ENCODE assay signal across 21 cellular contexts in the genomic region with DNA sequence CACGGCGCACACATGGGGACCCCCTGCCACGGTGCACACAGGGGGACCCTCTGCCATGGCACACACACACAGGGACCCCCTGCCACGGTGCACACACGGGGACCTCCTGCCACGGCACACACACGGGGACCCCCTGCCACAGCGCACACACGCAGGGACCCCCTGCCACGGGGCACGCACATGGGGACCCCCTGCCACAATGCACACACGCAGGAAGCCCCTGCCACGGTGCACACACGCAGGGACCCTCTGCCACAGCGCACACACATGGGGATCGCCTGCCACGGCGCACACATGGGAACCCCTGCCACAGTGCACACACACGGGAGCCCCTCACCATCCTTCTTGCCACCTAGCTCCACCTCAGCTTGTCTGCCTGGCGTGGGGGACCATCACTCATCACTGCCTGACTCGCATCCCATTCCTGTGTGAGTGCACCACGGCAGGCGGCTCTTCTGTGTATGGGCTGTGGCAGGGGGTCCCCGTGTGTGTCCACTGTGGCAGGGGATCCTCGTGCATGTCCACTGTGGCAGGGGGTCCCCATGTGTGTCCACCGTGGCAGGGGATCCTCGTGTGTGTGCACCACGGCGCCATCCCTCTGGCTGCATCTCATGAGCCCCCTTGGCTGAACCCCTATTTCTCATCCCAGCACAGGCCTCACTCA.
DNase-seq lines count a peak whose midpoint lies in the region; ATAC-seq, FAIRE-seq and TF ChIP-seq lines count a peak whose summit lies in the region.
"Had no signal": no experiment of that assay in that cellular context is flagged by ENCODE, and none has a peak within 500 bp of the region (broad histone marks: within the 10 kb centered on the region; RNA-seq: fewer than 3 reads in every experiment).

No MANE protein-coding gene starts in this region.

- H3K9me2 ChIP-seq in SK-N-SH, result no peaks in the 10 kb centered on the region

- no peak overlapping the region for H3K27ac Mint-ChIP-seq in stimulated activated memory B cell treated with anti-CD40 and anti-IgM and Interleukin-4, amounts not matched to agents 10 μg/mL and 1 μg/mL and 100 μg/mL, for 72 hours
- H3K27ac Mint-ChIP-seq in activated CD4-positive, alpha-beta T cell treated with anti-CD3 and anti-CD28 coated beads, Interleukin-2, amount 10 ng/mL, durations not matched to agents 24 days and 14 days, result no peak overlapping the region
- H3K27ac Mint-ChIP-seq: CD4-positive, alpha-beta T cell; IgD-negative memory B cell had no signal

- H3K4me2 ChIP-seq in SK-N-SH (no peak overlapping the region), K562 (ENCODE audit: insufficient read depth, low read length) (no peak overlapping the region)

- no peaks in the 10 kb centered on the region for H3K27me3 ChIP-seq in SK-N-SH (ENCODE audit: insufficient read depth)
- H3K27me3 ChIP-seq in K562 (ENCODE audit: control insufficient read depth in 2 of 2, insufficient read depth in 2 of 2, low read length in 2 of 2), result no peaks in the 10 kb centered on the region
- H3K27me3 ChIP-seq: BE2C, SJSA1 had no signal

- H3K9me3 Mint-ChIP-seq in stimulated activated memory B cell treated with anti-CD40 and anti-IgM and Interleukin-4, amounts not matched to agents 10 μg/mL and 1 μg/mL and 100 μg/mL, for 72 hours, result no peaks in the 10 kb centered on the region
- no peaks in the 10 kb centered on the region for H3K9me3 Mint-ChIP-seq in activated CD4-positive, alpha-beta T cell treated with anti-CD3 and anti-CD28 coated beads, Interleukin-2, amount 10 ng/mL, durations not matched to agents 24 days and 14 days
- H3K9me3 Mint-ChIP-seq: CD4-positive, alpha-beta T cell had no signal

- no peaks in the 10 kb centered on the region for H4K20me1 ChIP-seq in SK-N-SH (ENCODE audit: insufficient read depth)
- H4K20me1 ChIP-seq in K562 (replicated peaks; ENCODE audit: control insufficient read depth, insufficient read depth, low read length), result no peaks in the 10 kb centered on the region

- CTCF ChIA-PET in SK-N-SH (lab: Yijun Ruan, JAX), result interaction anchor here (2.0 kb wide), 1 partner anchor 11 kb away, joined by 7 read pairs; no protein-coding TSS in a partner anchor
- CTCF ChIA-PET in K562 (lab: Yijun Ruan, JAX; ENCODE audit: low intra/inter-chr PET ratio), result no interaction called here

- DNase-seq in SK-N-SH, result peak; percentile 28
- DNase-seq in K562 (ENCODE audit: extremely low read depth in 1 of 4, low spot score in 3 of 4), result no peak
- peak; percentile 65 for DNase-seq in mesenteric fat pad (ENCODE audit: low spot score)
- no peak for DNase-seq in activated CD4-positive, alpha-beta T cell treated with anti-CD3 and anti-CD28 coated beads, Interleukin-2, amount 10 ng/mL, durations not matched to agents 24 days and 14 days
- no peak for DNase-seq in NCI-H748 (lab: John Stamatoyannopoulos, UW; ENCODE audit: unreplicated experiment)
- DNase-seq: BE2C; CD4-positive, alpha-beta T cell; DMS53; NCI-H1417; NCI-H2029; NCI-H446 treated with DMSO at 0.1 percent for 48 hours; NCI-H748 treated with DMSO at 0.1 percent for 48 hours; PC-3 had no signal

- H3K36me3 ChIP-seq in SK-N-SH (replicated peaks in 1 of 2; ENCODE audit: control insufficient read depth in 1 of 2, insufficient read depth in 2 of 2, low read length in 1 of 2) (peaks cover 0 to 35% of the 10 kb centered on the region in 2 experiments), K562 (ENCODE audit: control insufficient read depth, insufficient read depth, low read length) (no peaks in the 10 kb centered on the region; the same call in 2 of the 3 replicates)
- H3K36me3 ChIP-seq: BE2C, HAP-1, SJSA1 had no signal

- H3K4me1 Mint-ChIP-seq in stimulated activated memory B cell treated with anti-CD40 and anti-IgM and Interleukin-4, amounts not matched to agents 10 μg/mL and 1 μg/mL and 100 μg/mL, for 72 hours, result no peaks in the 10 kb centered on the region
- no peaks in the 10 kb centered on the region for H3K4me1 Mint-ChIP-seq in activated CD4-positive, alpha-beta T cell treated with anti-CD3 and anti-CD28 coated beads, Interleukin-2, amount 10 ng/mL, durations not matched to agents 24 days and 14 days
- H3K4me1 Mint-ChIP-seq: IgD-negative memory B cell had no signal

- peaks cover 78% of the 10 kb centered on the region for H3K36me3 Mint-ChIP-seq in stimulated activated memory B cell treated with anti-CD40 and anti-IgM and Interleukin-4, amounts not matched to agents 10 μg/mL and 1 μg/mL and 100 μg/mL, for 72 hours
- peaks cover 15% of the 10 kb centered on the region for H3K36me3 Mint-ChIP-seq in activated CD4-positive, alpha-beta T cell treated with anti-CD3 and anti-CD28 coated beads, Interleukin-2, amount 10 ng/mL, durations not matched to agents 24 days and 14 days (ENCODE audit: low read depth)

- peaks cover 0 to 33% of the 10 kb centered on the region in 2 experiments; a peak in 1 of 4 replicates for H3K4me1 ChIP-seq in SK-N-SH (ENCODE audit: control insufficient read depth in 1 of 2, insufficient read depth in 2 of 2, low read depth in 1 of 2, low read length in 1 of 2)
- H3K4me1 ChIP-seq in K562 (replicated peaks in 1 of 2; ENCODE audit: control insufficient read depth in 2 of 2, insufficient read depth in 2 of 2, low read length in 2 of 2), result no peaks in the 10 kb centered on the region; a peak in 1 of 5 replicates
- H3K4me1 ChIP-seq: HAP-1 had no signal

- no peaks in the 10 kb centered on the region for H3K27me3 Mint-ChIP-seq in stimulated activated memory B cell treated with anti-CD40 and anti-IgM and Interleukin-4, amounts not matched to agents 10 μg/mL and 1 μg/mL and 100 μg/mL, for 72 hours
- no peaks in the 10 kb centered on the region for H3K27me3 Mint-ChIP-seq in activated CD4-positive, alpha-beta T cell treated with anti-CD3 and anti-CD28 coated beads, Interleukin-2, amount 10 ng/mL, durations not matched to agents 24 days and 14 days
- H3K27me3 Mint-ChIP-seq: CD4-positive, alpha-beta T cell; IgD-negative memory B cell had no signal

- intact Hi-C loops in K562 (cut with micrococcal nuclease), result no loop called here
- intact Hi-C loops in activated CD4-positive, alpha-beta T cell treated with anti-CD3 and anti-CD28 coated beads, Interleukin-2, amount 10 ng/mL, durations not matched to agents 24 days and 14 days (cut with micrococcal nuclease), result no loop called here

- TF ChIP-seq CTCF in SK-N-SH (IDR thresholded peaks at IDR 0.05) (no peak), K562 (IDR thresholded peaks at IDR 0.05 in 2 of 3, conservative IDR thresholded peaks at IDR 0.05 in 1 of 3; ENCODE audit: insufficient read depth in 2 of 3, low read depth in 1 of 3, low read length in 3 of 3) (no peak)

- no peak overlapping the region for H3K9ac ChIP-seq in SK-N-SH
- H3K9ac ChIP-seq in K562 (ENCODE audit: insufficient read depth in 1 of 2, low read depth in 2 of 2, low read length in 2 of 2), result no peak overlapping the region

- no peak overlapping the region for H3K4me3 Mint-ChIP-seq in stimulated activated memory B cell treated with anti-CD40 and anti-IgM and Interleukin-4, amounts not matched to agents 10 μg/mL and 1 μg/mL and 100 μg/mL, for 72 hours
- no peak overlapping the region for H3K4me3 Mint-ChIP-seq in activated CD4-positive, alpha-beta T cell treated with anti-CD3 and anti-CD28 coated beads, Interleukin-2, amount 10 ng/mL, durations not matched to agents 24 days and 14 days
- H3K4me3 Mint-ChIP-seq: CD4-positive, alpha-beta T cell; IgD-negative memory B cell had no signal

- H2AFZ ChIP-seq in SK-N-SH (ENCODE audit: low read depth), result no peak overlapping the region
- no peak overlapping the region for H2AFZ ChIP-seq in K562 (ENCODE audit: low read depth, low read length)

- TF ChIP-seq RAD21 in SK-N-SH (IDR thresholded peaks at IDR 0.05; ENCODE audit: low read length) (no peak), K562 (CRISPR knock-in tag; conservative IDR thresholded peaks at IDR 0.05 in 1 of 2, IDR thresholded peaks at IDR 0.05 in 1 of 2) (no peak)

- no peaks in the 10 kb centered on the region for H3K9me1 ChIP-seq in K562 (ENCODE audit: control insufficient read depth, insufficient read depth, low read length)

- H3K79me2 ChIP-seq in SK-N-SH (ENCODE audit: insufficient read depth) (no peaks in the 10 kb centered on the region), K562 (ENCODE audit: control insufficient read depth, insufficient read depth, low read length) (no peaks in the 10 kb centered on the region)

- in situ Hi-C loops in K562 (cut with MboI), result no loop called here

- no peak overlapping the region for H3K4me3 ChIP-seq in SK-N-SH (ENCODE audit: low read depth in 2 of 2, low read length in 1 of 2)
- H3K4me3 ChIP-seq in K562, result no peak overlapping the region
- H3K4me3 ChIP-seq: HAP-1, SJSA1 had no signal

- no peaks in the 10 kb centered on the region for H3F3A ChIP-seq in SK-N-SH (replicated peaks; ENCODE audit: insufficient read depth)

- H3K27ac ChIP-seq in SK-N-SH (ENCODE audit: low read depth in 2 of 2, low read length in 1 of 2) (no peak overlapping the region), K562 (ENCODE audit: extremely low read depth, low read depth, low read length) (no peak overlapping the region)
- H3K27ac ChIP-seq: 22Rv1, SJSA1 had no signal

- FAIRE-seq in K562 (lab: Jason Lieb, UNC), result no peak
- FAIRE-seq: GM19239 had no signal

- H3K9me3 ChIP-seq in SK-N-SH, result no peaks in the 10 kb centered on the region
- H3K9me3 ChIP-seq in K562 (replicated peaks; ENCODE audit: control insufficient read depth, insufficient read depth, low read depth, low read length), result no peaks in the 10 kb centered on the region
- H3K9me3 ChIP-seq: BE2C, HAP-1, SJSA1 had no signal

- POLR2A ChIA-PET in SK-N-SH (lab: Yijun Ruan, JAX), result no interaction called here
- POLR2A ChIA-PET in K562 (lab: Yijun Ruan, JAX), result interaction anchor here (0.6 kb wide), 1 partner anchor 9 kb away, joined by 3 read pairs; no protein-coding TSS in a partner anchor

- ATAC-seq in SK-N-SH treated with all-trans-retinoic acid at 6 μM for 48 hours (no peak), K562 (no peak), GM21360 (IDR thresholded peaks at IDR 0.05; ENCODE audit: unreplicated experiment) (no peak)
- peak; percentile 66 for ATAC-seq in stimulated activated memory B cell treated with anti-CD40 and anti-IgM and Interleukin-4, amounts not matched to agents 10 μg/mL and 1 μg/mL and 100 μg/mL, for 72 hours
- ATAC-seq: PC-3 had no signal

- TF ChIP-seq EP300 in SK-N-SH (IDR thresholded peaks at IDR 0.05; ENCODE audit: borderline replicate concordance in 1 of 2, low read depth in 1 of 2, low read length in 1 of 2), result no peak
- no peak for TF ChIP-seq EP300 in K562 (IDR thresholded peaks at IDR 0.05; ENCODE audit: low read length)

- no peak for TF ChIP-seq POLR2A in K562 (conservative IDR thresholded peaks at IDR 0.05)

- 91% methylated on average over 21 of the region's 29 CpGs for WGBS in SK-N-SH (ENCODE audit: low lambda C conversion rate)
- WGBS in K562 (ENCODE audit: insufficient coverage, low coverage, missing lambda C conversion rate), result 86% methylated on average over 21 of the region's 29 CpGs

- no TSS peak for BruUV-seq in K562 (replicated peaks; lab: Mats Ljungman, UMichigan)

TF ChIP-seq in SK-N-SH, 30 proteins besides CTCF, POLR2A, EP300 and RAD21 (continues in another document):
- TF ChIP-seq ELF1 (IDR thresholded peaks at IDR 0.05) (no peak), FOXJ3 (CRISPR knock-in tag; IDR thresholded peaks at IDR 0.05) (no peak)

TF ChIP-seq in SK-N-SH treated with all-trans-retinoic acid at 6 μM for 48 hours, 23 proteins besides CTCF, POLR2A, EP300 and RAD21 (continues in another document):
- TF ChIP-seq BACH2 (CRISPR knock-in tag; IDR thresholded peaks at IDR 0.05; ENCODE audit: borderline replicate concordance), result no peak

Comparison
In these comparisons a context has a peak if more than half of its experiments do, and no peak if none do; other contexts are left out.
1. DNase-seq: peak in SK-N-SH (single experiment) and mesenteric fat pad (single experiment); none in K562 (0 of 4), activated CD4-positive, alpha-beta T cell treated with anti-CD3 and anti-CD28 coated beads, Interleukin-2, amount 10 ng/mL, durations not matched to agents 24 days and 14 days (single experiment) and NCI-H748 (single experiment).